In the genomic region with DNA sequence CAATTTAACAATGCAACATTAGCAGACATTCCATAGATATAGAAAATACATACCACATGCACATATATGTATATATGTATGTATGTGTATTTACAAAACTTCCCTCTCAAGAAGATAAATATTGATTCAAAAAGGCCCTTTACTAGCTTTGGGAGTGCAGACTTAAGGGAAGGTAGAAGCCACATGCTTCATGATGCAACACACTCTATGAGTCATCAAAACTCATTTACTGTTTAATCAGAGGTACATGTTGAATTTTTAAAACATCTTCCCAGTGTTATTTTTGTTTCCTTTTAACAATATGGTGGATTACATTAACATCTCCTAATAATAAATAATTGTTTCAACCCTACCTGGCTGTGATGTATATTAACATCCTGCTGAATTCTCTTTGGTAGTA, we compare ENCODE assay signal across 17 cellular contexts.
DNase-seq lines count a peak whose midpoint lies in the region; TF ChIP-seq lines count a peak whose summit lies in the region.
"Had no signal": no experiment of that assay in that cellular context is flagged by ENCODE, and none has a peak within 500 bp of the region (broad histone marks: within the 10 kb centered on the region; RNA-seq: fewer than 3 reads in every experiment).

No MANE protein-coding gene starts in this region.

- H3K27ac Mint-ChIP-seq in CD14-positive monocyte: no peak overlapping the region
- H3K27ac Mint-ChIP-seq: memory B cell had no signal

- no peaks in the 10 kb centered on the region for H3K36me3 Mint-ChIP-seq in CD14-positive monocyte

- H3K4me3 ChIP-seq in mammary epithelial cell (replicated peaks in 1 of 3; ENCODE audit: insufficient read depth in 1 of 3, low read depth in 2 of 3, low read length in 3 of 3): no peak overlapping the region
- H3K4me3 ChIP-seq: adrenal gland, testis had no signal

- no peaks in the 10 kb centered on the region for H3K27me3 ChIP-seq in mammary epithelial cell (ENCODE audit: insufficient read depth, low read length)
- H3K27me3 ChIP-seq: adrenal gland, testis had no signal

- no peak overlapping the region for H3K9ac ChIP-seq in mammary epithelial cell (ENCODE audit: insufficient read depth, low read length)

- H3K4me2 ChIP-seq in mammary epithelial cell (ENCODE audit: insufficient read depth, low read depth, low read length): no peak overlapping the region

- H3K9me3 ChIP-seq in mammary epithelial cell (replicated peaks; ENCODE audit: insufficient read depth, low read length): no peaks in the 10 kb centered on the region
- H3K9me3 ChIP-seq: adrenal gland, testis had no signal

- no peaks in the 10 kb centered on the region for H4K20me1 ChIP-seq in mammary epithelial cell (ENCODE audit: insufficient read depth, low read length)

- H3K9me3 Mint-ChIP-seq in CD14-positive monocyte: peaks cover 0 to 5% (median 0%) of the 10 kb centered on the region in 7 donors

- H3K27ac ChIP-seq in mammary epithelial cell (ENCODE audit: insufficient read depth, low read depth, low read length): no peak overlapping the region
- H3K27ac ChIP-seq: adrenal gland, testis had no signal

- CTCF ChIA-PET in mammary epithelial cell (lab: Charles Lee; ENCODE audit: low non-redundant PET): no interaction called here

- H3K79me2 ChIP-seq in mammary epithelial cell (ENCODE audit: insufficient read depth, low read length): no peaks in the 10 kb centered on the region

- TF ChIP-seq CTCF in mammary epithelial cell (conservative IDR thresholded peaks at IDR 0.05 in 1 of 2, IDR thresholded peaks at IDR 0.05 in 1 of 2; ENCODE audit: extremely low read depth in 1 of 2, insufficient read depth in 1 of 2, low read depth in 1 of 2, low read length in 2 of 2): no peak
- no peak for TF ChIP-seq CTCF in GM13977 (IDR thresholded peaks at IDR 0.05; ENCODE audit: extremely low read depth, insufficient read depth, missing control alignments)
- TF ChIP-seq CTCF in CD14-positive monocyte (IDR thresholded peaks at IDR 0.05): no peak

- H3K27me3 Mint-ChIP-seq in CD14-positive monocyte (ENCODE audit: low read depth in 3 of 3): peaks cover 0 to 15% (median 2%) of the 10 kb centered on the region in 3 donors
- H3K27me3 Mint-ChIP-seq: memory B cell had no signal

- peaks cover 3% of the 10 kb centered on the region for H3K36me3 ChIP-seq in mammary epithelial cell (ENCODE audit: insufficient read depth, low read length)
- H3K36me3 ChIP-seq: adrenal gland had no signal

- intact Hi-C loops in mammary epithelial cell (cut with micrococcal nuclease) (no loop called here), CD14-positive monocyte (cut with micrococcal nuclease) (loop anchor here in 1 of 2 donors (10.0 kb wide), 1 partner anchor 357 kb away; no protein-coding TSS in a partner anchor)

- no peak overlapping the region for H3K4me3 Mint-ChIP-seq in CD14-positive monocyte
- H3K4me3 Mint-ChIP-seq: memory B cell had no signal

- H3K4me1 Mint-ChIP-seq in CD14-positive monocyte: peaks cover 3% of the 10 kb centered on the region
- H3K4me1 Mint-ChIP-seq: memory B cell had no signal

- no peaks in the 10 kb centered on the region for H3K4me1 ChIP-seq in mammary epithelial cell (ENCODE audit: insufficient read depth, low read length)
- H3K4me1 ChIP-seq: adrenal gland, testis had no signal

- dilution Hi-C loops in mammary epithelial cell (cut with HindIII; ENCODE audit: low sequenced_read_pairs): loop anchor here (25.0 kb wide), 1 partner anchor 145 kb away; the partner anchor contains the start of gene FCRL2

- no peak overlapping the region for H2AFZ ChIP-seq in mammary epithelial cell (ENCODE audit: low read depth, low read length)

- BruUV-seq in mammary epithelial cell (replicated peaks; lab: Mats Ljungman, UMichigan): no TSS peak

- DNase-seq in GM03348 (ENCODE audit: low spot score) (peak; percentile 41), MV-4-11 (lab: John Stamatoyannopoulos, UW) (peak; percentile 60), mammary epithelial cell (peak; percentile 55), non-pigmented ciliary epithelial cell (ENCODE audit: low read depth) (peak; percentile 4), ureter (ENCODE audit: low spot score) (no peak), NCI-H2107 (lab: John Stamatoyannopoulos, UW) (no peak), GM13977 (ENCODE audit: low spot score) (no peak), CD14-positive monocyte (ENCODE audit: low spot score) (no peak)
- DNase-seq: activated CD4-positive, alpha-beta T cell treated with anti-CD3 and anti-CD28 coated beads for 1 hour; adrenal gland; COR-L47; dermis blood vessel endothelial cell; NCI-H1694; nucleus accumbens; small intestine; testis had no signal

- in situ Hi-C loops in mammary epithelial cell (cut with MboI; ENCODE audit: low sequenced_read_pairs in 2 of 2) (loop anchor here in 1 of 2 donors (25.0 kb wide), 1 partner anchor 345 kb away; the partner anchor contains the start of gene FCRL4), GM13977 (cut with MboI; ENCODE audit: low pct_unique_long_range_greater_than_20kb, low sequenced_read_pairs, unreplicated experiment) (no loop called here)

Comparison
In these comparisons a context has a peak if more than half of its experiments do, and no peak if none do; other contexts are left out.
1. DNase-seq: peak in GM03348 (single experiment), MV-4-11 (single experiment), mammary epithelial cell (single experiment) and non-pigmented ciliary epithelial cell (single experiment); none in ureter (single experiment), NCI-H2107 (single experiment), GM13977 (single experiment) and CD14-positive monocyte (single experiment).